In the genomic region with DNA sequence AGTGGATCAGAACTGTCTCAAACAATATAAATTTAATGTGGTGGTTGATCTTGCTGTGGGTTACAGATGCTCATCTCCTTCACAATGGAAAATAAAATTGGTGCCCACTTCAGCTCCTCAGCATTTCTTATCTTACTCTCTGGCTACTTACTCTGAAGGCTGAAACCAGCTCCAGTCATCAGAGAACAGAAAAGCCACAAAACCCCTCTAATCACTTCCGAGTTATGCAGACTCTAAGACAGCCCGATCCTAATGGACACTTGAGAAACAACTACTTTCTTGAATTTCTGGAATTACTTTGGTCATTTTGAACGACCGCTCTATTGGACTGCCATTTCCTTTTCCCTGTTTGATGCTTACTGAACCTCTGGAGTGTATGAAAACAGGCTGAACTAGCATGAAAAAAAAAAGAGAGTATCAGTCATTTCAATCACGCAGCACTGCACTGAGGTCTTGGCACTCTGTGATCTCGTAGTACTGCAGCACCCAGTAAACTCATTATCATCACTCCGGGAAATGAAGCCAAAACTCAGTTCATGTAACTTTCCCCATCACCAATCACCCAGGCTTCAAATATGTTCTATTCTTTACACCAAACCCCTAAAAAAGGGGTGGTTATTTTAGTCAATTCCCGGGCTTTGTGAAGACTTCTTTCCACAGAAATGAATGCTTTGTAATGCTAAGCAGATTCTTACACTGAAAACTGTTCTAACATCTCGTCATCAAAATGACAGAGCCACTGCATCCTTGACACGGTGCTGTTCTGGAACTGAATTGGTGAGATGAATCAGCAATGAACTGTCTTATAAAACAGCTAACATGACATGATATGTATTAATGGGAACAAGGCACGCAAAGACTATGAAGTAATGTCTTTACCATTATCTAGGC, we compare ENCODE assay signal across 12 cellular contexts. TPM values are rescaled to one million over a fixed set of nuclear protein-coding genes. Genes with fewer than 3 reads are reported as not detected.
DNase-seq lines count a peak whose midpoint lies in the region; ATAC-seq and TF ChIP-seq lines count a peak whose summit lies in the region.
"Had no signal": no experiment of that assay in that cellular context is flagged by ENCODE, and none has a peak within 500 bp of the region (broad histone marks: within the 10 kb centered on the region; RNA-seq: fewer than 3 reads in every experiment).

No MANE protein-coding gene starts in this region.

- H3K27me3 Mint-ChIP-seq in CD8-positive, alpha-beta memory T cell = no peaks in the 10 kb centered on the region
- H3K27me3 Mint-ChIP-seq: IgD-negative memory B cell had no signal

- H3K4me1 Mint-ChIP-seq in CD8-positive, alpha-beta memory T cell = peaks cover 58 to 69% (median 67%) of the 10 kb centered on the region in 3 donors

- in situ Hi-C loops in astrocyte of the spinal cord (cut with HindIII; ENCODE audit: low sequenced_read_pairs) = no loop called here

- H3K4me3 ChIP-seq in CD8-positive, alpha-beta memory T cell (ENCODE audit: low read length) = no peak overlapping the region
- H3K4me3 ChIP-seq in astrocyte of the spinal cord (ENCODE audit: low read depth, low read length) (no peak overlapping the region), neuron (ENCODE audit: low read length) (peak overlapping the region; percentile 33)
- H3K4me3 ChIP-seq: suprapubic skin had no signal

- TF ChIP-seq CTCF in astrocyte of the spinal cord (IDR thresholded peaks at IDR 0.05; ENCODE audit: low read depth, low read length) = no peak

- peaks cover 4% of the 10 kb centered on the region for H3K9me3 ChIP-seq in CD8-positive, alpha-beta memory T cell (ENCODE audit: low read length)
- peaks cover 12% of the 10 kb centered on the region for H3K9me3 ChIP-seq in neuron (ENCODE audit: low read length)
- H3K9me3 ChIP-seq: suprapubic skin had no signal

- H3K4me1 ChIP-seq in CD8-positive, alpha-beta memory T cell (ENCODE audit: insufficient read depth, low read length) = peaks cover 31% of the 10 kb centered on the region
- H3K4me1 ChIP-seq in neuron (ENCODE audit: insufficient read depth, low read length) = peaks cover 11% of the 10 kb centered on the region
- H3K4me1 ChIP-seq: suprapubic skin had no signal

- H3K9me3 Mint-ChIP-seq in CD8-positive, alpha-beta memory T cell = peaks cover 0 to 9% (median 2%) of the 10 kb centered on the region in 5 donors

- DNase-seq in CD8-positive, alpha-beta memory T cell = no peak
- peak; percentile 68 for DNase-seq in astrocyte of the spinal cord (ENCODE audit: low read depth, low spot score)
- no peak for DNase-seq in NCI-H1092 (lab: John Stamatoyannopoulos, UW)
- no peak for DNase-seq in NOMO-1 treated with dmso at 0.1 percent for 144 hours (lab: John Stamatoyannopoulos, UW; ENCODE audit: unreplicated experiment)
- DNase-seq in activated CD8-positive, alpha-beta memory T cell treated with anti-CD3 and anti-CD28 coated beads for 24 hours = no peak
- DNase-seq: DMS79, NCI-H2029, RPMI8226 had no signal

- ATAC-seq in GM19351 (IDR thresholded peaks at IDR 0.05; ENCODE audit: unreplicated experiment) = peak; percentile 51

- peaks cover 2 to 6% (median 2%) of the 10 kb centered on the region in 3 donors for H3K36me3 Mint-ChIP-seq in CD8-positive, alpha-beta memory T cell
- H3K36me3 Mint-ChIP-seq: IgD-negative memory B cell had no signal

- H3K27ac Mint-ChIP-seq in CD8-positive, alpha-beta memory T cell = peak overlapping the region in 7 of 8 donors; percentile 5 to 75 (median 42)
- H3K27ac Mint-ChIP-seq: IgD-negative memory B cell had no signal

- no peaks in the 10 kb centered on the region for H3K27me3 ChIP-seq in CD8-positive, alpha-beta memory T cell (ENCODE audit: insufficient read depth, low read length, poor library complexity, severe bottlenecking)
- no peaks in the 10 kb centered on the region for H3K27me3 ChIP-seq in neuron (ENCODE audit: insufficient read depth, low read length)
- H3K27me3 ChIP-seq: suprapubic skin had no signal

- H3K36me3 ChIP-seq in CD8-positive, alpha-beta memory T cell (ENCODE audit: insufficient read depth, low read length) = no peaks in the 10 kb centered on the region
- H3K36me3 ChIP-seq in neuron (ENCODE audit: insufficient read depth, low read length) = no peaks in the 10 kb centered on the region
- H3K36me3 ChIP-seq: suprapubic skin had no signal

- CTCF ChIA-PET in CD8-positive, alpha-beta memory T cell (lab: Charles Lee) = no interaction called here

- no peak overlapping the region for H2AFZ ChIP-seq in neuron (ENCODE audit: low read depth, low read length)

- no peak overlapping the region for H3K27ac ChIP-seq in CD8-positive, alpha-beta memory T cell (ENCODE audit: low read depth, low read length)
- H3K27ac ChIP-seq: suprapubic skin had no signal

- POLR2A ChIA-PET in CD8-positive, alpha-beta memory T cell (lab: Charles Lee) = interaction anchor here (0.6 kb wide), 1 partner anchor 30 kb away, joined by 3 read pairs; no protein-coding TSS in a partner anchor

- H3K4me3 Mint-ChIP-seq in CD8-positive, alpha-beta memory T cell = peak overlapping the region; percentile 32 to 74 (median 68)

RNA-seq across cellular contexts. Expression of gene TSPAN5, which starts 54.5 kb away (rescaled TPM):
- total RNA-seq in CD8-positive, alpha-beta memory T cell = 10 to 100 TPM; 15.9 to 16.7 TPM
- polyA plus RNA-seq in CD8-positive, alpha-beta memory T cell = 29.7 TPM
